Comparison of ENCODE assay signal across 17 cellular contexts in genomic region chr2:35820404-35820803, GRCh38.
DNase-seq lines count a peak whose midpoint lies in the region; ATAC-seq, FAIRE-seq and TF ChIP-seq lines count a peak whose summit lies in the region.
"Had no signal": no experiment of that assay in that cellular context is flagged by ENCODE, and none has a peak within 500 bp of the region (broad histone marks: within the 10 kb centered on the region; RNA-seq: fewer than 3 reads in every experiment).

No MANE protein-coding gene starts in this region.

- TF ChIP-seq POLR2A in H1 (IDR thresholded peaks at IDR 0.05; ENCODE audit: control extremely low read depth in 1 of 2, low read depth in 2 of 2, low read length in 2 of 2) = no peak

- no peak for TF ChIP-seq EP300 in H1 (IDR thresholded peaks at IDR 0.05; ENCODE audit: borderline replicate concordance in 1 of 2, low read depth in 2 of 2, low read length in 2 of 2)

- H2BK120ac ChIP-seq in H1 (replicated peaks; ENCODE audit: low read depth, low read length) (peak overlapping the region; percentile 90), mesendoderm (ENCODE audit: low read depth, low read length) (peak overlapping the region; percentile 88)

- H3K4ac ChIP-seq in H1 (replicated peaks; ENCODE audit: insufficient read length, low read depth, low read length) (no peak overlapping the region), mesendoderm (ENCODE audit: low read depth, low read length) (no peak overlapping the region)

- H3K27ac ChIP-seq in H1 (ENCODE audit: low read depth, low read length) = no peak overlapping the region
- H3K27ac ChIP-seq in mesendoderm (ENCODE audit: low read depth, low read length) = no peak overlapping the region

- H3K23ac ChIP-seq in H1 (ENCODE audit: insufficient read length) (no peak overlapping the region), mesendoderm (ENCODE audit: low read length) (no peak overlapping the region)

- no peaks in the 10 kb centered on the region for H3K9me3 ChIP-seq in H1 (ENCODE audit: insufficient read depth in 2 of 2, low read depth in 1 of 2, low read length in 1 of 2)

- CTCF ChIA-PET in H1 (lab: Charles Lee; ENCODE audit: partially characterized antibody) = no interaction called here

- H2BK15ac ChIP-seq in H1 (ENCODE audit: low read length) (no peak overlapping the region), mesendoderm (replicated peaks; ENCODE audit: low read depth) (no peak overlapping the region)

- TF ChIP-seq CTCF in H1 (IDR thresholded peaks at IDR 0.05; ENCODE audit: control extremely low read depth in 1 of 3, insufficient read depth in 1 of 3, low read depth in 1 of 3, low read length in 3 of 3) = no peak

- H4K91ac ChIP-seq in H1 (replicated peaks; ENCODE audit: insufficient read length, low read length) = no peak overlapping the region

- peak; percentile 9 for DNase-seq in HT1080 (ENCODE audit: low read depth)
- no peak for DNase-seq in H1 (ENCODE audit: low read depth in 1 of 2, low spot score in 2 of 2)
- DNase-seq in mesendoderm = no peak
- DNase-seq in ecto neural progenitor cell (ENCODE audit: low spot score) = no peak
- DNase-seq: 8988T; C1 segment of cervical spinal cord; Calu3; CD4-positive, alpha-beta memory T cell; COR-L47; DND-41; H7; HCEC 1CT had no signal

- H4K5ac ChIP-seq in H1 (ENCODE audit: insufficient read length, low read depth, low read length) (no peak overlapping the region), mesendoderm (ENCODE audit: low read length) (no peak overlapping the region)

- H3K4me3 ChIP-seq in H1 (ENCODE audit: extremely low read depth in 1 of 4, insufficient read depth in 2 of 4, low read depth in 3 of 4, low read length in 4 of 4) (no peak overlapping the region), mesendoderm (ENCODE audit: low read length) (no peak overlapping the region)
- H3K4me3 ChIP-seq: GM12878, GM23338 had no signal

- H3K27me3 ChIP-seq in H1 (replicated peaks in 1 of 4; ENCODE audit: control insufficient read depth in 3 of 4, extremely low read depth in 1 of 4, insufficient read depth in 3 of 4, low read length in 3 of 4) (no peaks in the 10 kb centered on the region), mesendoderm (ENCODE audit: insufficient read depth, low read length, poor library complexity) (no peaks in the 10 kb centered on the region)

- no peaks in the 10 kb centered on the region for H3K23me2 ChIP-seq in H1 (ENCODE audit: low read depth, low read length)

- H3K56ac ChIP-seq in H1 (replicated peaks; ENCODE audit: insufficient read length, low read depth, low read length) = no peak overlapping the region
- H3K56ac ChIP-seq in mesendoderm (ENCODE audit: low read length) = no peak overlapping the region

- no peaks in the 10 kb centered on the region for H3K36me3 ChIP-seq in H1 (ENCODE audit: control insufficient read depth in 2 of 4, insufficient read depth in 4 of 4, low read length in 3 of 4)
- H3K36me3 ChIP-seq in mesendoderm (ENCODE audit: control insufficient read depth, insufficient read depth, low read length) = no peaks in the 10 kb centered on the region

- H2AFZ ChIP-seq in H1 (ENCODE audit: low read length) = no peak overlapping the region
- H2AFZ ChIP-seq: GM23338 had no signal

- no peaks in the 10 kb centered on the region for H3K79me2 ChIP-seq in H1 (ENCODE audit: control insufficient read depth in 1 of 2, insufficient read depth in 2 of 2, low read length in 2 of 2)
- no peaks in the 10 kb centered on the region for H3K79me2 ChIP-seq in mesendoderm (ENCODE audit: control insufficient read depth, insufficient read depth, low read length)

- no peak overlapping the region for H3K4me2 ChIP-seq in H1 (ENCODE audit: insufficient read depth in 1 of 2, low read depth in 2 of 2, low read length in 2 of 2)
- no peak overlapping the region for H3K4me2 ChIP-seq in mesendoderm (ENCODE audit: low read length)
- H3K4me2 ChIP-seq: GM23338 had no signal

- H2BK20ac ChIP-seq in H1 (ENCODE audit: low read length) = no peak overlapping the region

- H4K20me1 ChIP-seq in H1 (replicated peaks in 1 of 2; ENCODE audit: control insufficient read depth in 1 of 2, insufficient read depth in 2 of 2, low read length in 2 of 2) = no peaks in the 10 kb centered on the region

- no peak for TF ChIP-seq RAD21 in H1 (IDR thresholded peaks at IDR 0.05 in 1 of 2, conservative IDR thresholded peaks at IDR 0.05 in 1 of 2; ENCODE audit: low read depth in 2 of 2, low read length in 2 of 2)

- H3K4me1 ChIP-seq in H1 (replicated peaks in 1 of 4; ENCODE audit: control insufficient read depth in 3 of 4, insufficient read depth in 4 of 4, low read length in 3 of 4) (peaks cover 3 to 20% (median 13%) of the 10 kb centered on the region in 4 experiments; a peak in 4 of 7 replicates), mesendoderm (ENCODE audit: control insufficient read depth, low read depth, low read length) (peaks cover 11% of the 10 kb centered on the region)

- H3K18ac ChIP-seq in H1 (ENCODE audit: extremely low read depth, low read length) = no peak overlapping the region
- H3K18ac ChIP-seq in mesendoderm (ENCODE audit: low read length) = peak overlapping the region; percentile 92

- no peak for ATAC-seq in GM21529 (IDR thresholded peaks at IDR 0.05; ENCODE audit: unreplicated experiment)
- ATAC-seq in SK-N-SH treated with all-trans-retinoic acid at 6 μM for 48 hours = no peak
- ATAC-seq: GM12878, GM23338 had no signal

- H2BK5ac ChIP-seq in H1 (ENCODE audit: low read depth, low read length) (no peak overlapping the region), mesendoderm (ENCODE audit: low read length) (peak overlapping the region; percentile 89)

- H3K14ac ChIP-seq in H1 (ENCODE audit: insufficient read length) = no peak overlapping the region

- H2AK5ac ChIP-seq in H1 (ENCODE audit: low read depth, low read length) = no peak overlapping the region
- H2AK5ac ChIP-seq in mesendoderm (ENCODE audit: low read length) = no peak overlapping the region

- H3K9ac ChIP-seq in H1 (replicated peaks in 1 of 4; ENCODE audit: extremely low read depth in 1 of 4, low read depth in 3 of 4, low read length in 3 of 4) (no peak overlapping the region), mesendoderm (ENCODE audit: low read length) (no peak overlapping the region)

- POLR2A ChIA-PET in H1 (lab: Charles Lee; ENCODE audit: partially characterized antibody) = no interaction called here

- FAIRE-seq in H1 (lab: Jason Lieb, UNC) = no peak
- FAIRE-seq: GM12878, GM19239 had no signal

- H4K8ac ChIP-seq in H1 (ENCODE audit: extremely low read depth, insufficient read depth, low read length) = no peak overlapping the region
- no peak overlapping the region for H4K8ac ChIP-seq in mesendoderm (ENCODE audit: low read depth, low read length)

- H2BK12ac ChIP-seq in H1 (ENCODE audit: low read depth, low read length) = no peak overlapping the region

- H3K79me1 ChIP-seq in H1 (ENCODE audit: low read depth, low read length) = no peaks in the 10 kb centered on the region
- H3K79me1 ChIP-seq in mesendoderm (ENCODE audit: low read length) = no peaks in the 10 kb centered on the region

- WGBS in H1 (ENCODE audit: extremely low coverage in 1 of 2, insufficient coverage in 1 of 2, insufficient read length in 1 of 2, insufficient replicate concordance in 2 of 2, low coverage in 1 of 2, low lambda C conversion rate in 2 of 2, missing lambda C conversion rate in 1 of 2), 2 experiments = 69% methylated on average over 2 of the region's 2 CpGs; no CpG with 5 or more reads in 1 of the 2 experiments
- no CpG with 5 or more reads among the region's 2 CpGs for whole genome bisulfite sequencing in mesendoderm (ENCODE audit: extremely low coverage, insufficient coverage, low lambda C conversion rate)

TF ChIP-seq in H1, 55 proteins besides CTCF, POLR2A, EP300 and RAD21:
- TF ChIP-seq CHD2 (IDR thresholded peaks at IDR 0.05; ENCODE audit: low read length) (no peak), CHD1 (IDR thresholded peaks at IDR 0.05; ENCODE audit: low read depth, low read length) (no peak), ATF2 (IDR thresholded peaks at IDR 0.05; ENCODE audit: low read length) (no peak), CEBPB (IDR thresholded peaks at IDR 0.05; ENCODE audit: low read depth, low read length) (no peak), KDM4A (IDR thresholded peaks at IDR 0.05; ENCODE audit: low read depth, low read length, severe bottlenecking) (no peak), FOSL1 (IDR thresholded peaks at IDR 0.05; ENCODE audit: insufficient read depth, low read depth, low read length) (no peak)

TF ChIP-seq in SK-N-SH treated with all-trans-retinoic acid at 6 μM for 48 hours, 23 proteins besides CTCF, POLR2A, EP300 and RAD21 (continues in another document):
- TF ChIP-seq ZNF70 (CRISPR knock-in tag; IDR thresholded peaks at IDR 0.05) (no peak), CREB5 (CRISPR knock-in tag; IDR thresholded peaks at IDR 0.05; ENCODE audit: low read depth) (no peak), RARB (CRISPR knock-in tag; IDR thresholded peaks at IDR 0.05) (no peak), ARNTL (CRISPR knock-in tag; IDR thresholded peaks at IDR 0.05; ENCODE audit: borderline replicate concordance, low read depth) (no peak), TOX (CRISPR knock-in tag; IDR thresholded peaks at IDR 0.05; ENCODE audit: borderline replicate concordance) (no peak), PATZ1 (CRISPR knock-in tag; IDR thresholded peaks at IDR 0.05; ENCODE audit: borderline replicate concordance) (no peak), ZFP30 (CRISPR knock-in tag; IDR thresholded peaks at IDR 0.05) (no peak), ISL1 (CRISPR knock-in tag; IDR thresholded peaks at IDR 0.05) (no peak)
